In the genomic region with DNA sequence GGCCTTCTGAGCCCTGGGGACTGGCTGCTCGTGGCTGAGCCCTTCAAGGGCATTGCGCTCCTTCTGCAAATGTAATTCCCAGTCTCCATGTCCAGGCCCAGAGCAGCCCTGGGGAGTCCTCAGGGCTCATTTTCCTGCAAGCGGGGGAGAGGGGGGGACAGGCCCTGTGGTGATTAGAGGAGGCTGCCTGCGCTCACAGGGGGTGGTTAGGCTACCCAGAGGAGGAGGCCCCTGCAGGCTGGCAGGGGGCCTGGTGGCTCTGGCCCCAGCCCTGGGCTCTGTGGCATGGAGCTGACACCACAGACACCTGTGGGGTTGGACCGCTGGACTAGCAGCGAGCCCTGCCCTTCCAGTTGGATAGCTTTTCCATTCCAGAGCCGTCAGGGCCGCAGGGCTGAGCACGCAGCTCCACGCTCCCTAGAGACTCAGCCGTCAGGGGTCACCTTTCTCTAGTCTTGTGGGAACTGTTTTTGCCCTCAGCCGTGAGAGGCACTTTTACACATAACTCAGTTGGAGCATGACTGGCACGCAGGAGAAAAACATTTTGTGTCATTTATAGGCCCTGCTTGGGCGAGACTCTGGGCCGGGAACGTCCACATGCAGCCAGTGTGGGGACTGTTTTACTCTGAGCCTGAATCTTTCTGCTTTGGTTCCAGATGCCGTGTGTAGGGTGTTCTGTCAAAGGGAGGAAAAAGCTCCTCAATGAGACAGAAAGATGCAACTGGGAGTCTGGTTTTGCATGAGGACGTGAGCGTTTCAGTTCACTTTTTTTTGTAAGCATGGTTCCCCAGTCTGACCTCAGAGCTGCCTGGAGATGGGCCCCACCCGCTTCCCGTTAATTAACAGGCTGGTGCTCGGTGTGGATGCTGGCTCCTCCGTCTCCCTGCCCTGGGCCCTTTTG, we compare ENCODE assay signal across 1 cellular context.
TF ChIP-seq lines count a peak whose summit lies in the region.

No MANE protein-coding gene starts in this region.

TF ChIP-seq in HepG2, 621 proteins besides CTCF, POLR2A, EP300 and RAD21:
- no peak for TF ChIP-seq ZFP36 (IDR thresholded peaks at IDR 0.05; ENCODE audit: borderline replicate concordance, low read depth, low read length, partially characterized antibody)
- peak; percentile 71 for TF ChIP-seq RBM22 (optimal IDR thresholded peaks at IDR 0.05; ENCODE audit: low read length)
